ENCODE assay signal across 1 cellular context in genomic region chr10:49761789-49762565, GRCh38.
TF ChIP-seq lines count a peak whose summit lies in the region.

TSS of gene OGDHL (minus strand) at chr10:49762323. CDS start at chr10:49758592, 3,731 bp downstream.

TF ChIP-seq in IMR-90, 13 proteins besides CTCF, POLR2A, EP300 and RAD21 (continued from another document):
- TF ChIP-seq USF2 (IDR thresholded peaks at IDR 0.05; ENCODE audit: low read depth, low read length) (peak; percentile 89), NFE2L2 (IDR thresholded peaks at IDR 0.05; ENCODE audit: low read depth, low read length) (no peak), SMC3 (IDR thresholded peaks at IDR 0.05; ENCODE audit: low read depth, low read length) (no peak), CEBPB (IDR thresholded peaks at IDR 0.05; ENCODE audit: low read depth, low read length) (no peak), MAZ (IDR thresholded peaks at IDR 0.05; ENCODE audit: borderline replicate concordance, low read depth, low read length) (peak; percentile 92; the same call in 1 of the 2 replicates), MXI1 (IDR thresholded peaks at IDR 0.05; ENCODE audit: borderline replicate concordance, low read depth, low read length) (peak; percentile 67; the same call in 1 of the 2 replicates)
